17 cellular contexts compared by ENCODE assay signal in genomic region chr5:169933624-169934023, GRCh38. TPM values are rescaled to one million over a fixed set of nuclear protein-coding genes. Genes with fewer than 3 reads are reported as not detected.
A peak's percentile ranks its signal among the peaks of the same experiment; 100 is the strongest.
DNase-seq lines count a peak whose midpoint lies in the region; ATAC-seq and TF ChIP-seq lines count a peak whose summit lies in the region.
"Had no signal": no experiment of that assay in that cellular context is flagged by ENCODE, and none has a peak within 500 bp of the region (broad histone marks: within the 10 kb centered on the region; RNA-seq: fewer than 3 reads in every experiment).

No MANE protein-coding gene starts in this region.

- no peak overlapping the region for H3K4me3 Mint-ChIP-seq in activated naive CD8-positive, alpha-beta T cell treated with anti-CD3 and anti-CD28 coated beads, Interleukin-2, amount 10 ng/mL, durations not matched to agents 7 days and 5 days
- H3K4me3 Mint-ChIP-seq in activated naive CD8-positive, alpha-beta T cell treated with anti-CD3 and anti-CD28 coated beads for 36 hours: no peak overlapping the region
- no peak overlapping the region for H3K4me3 Mint-ChIP-seq in stimulated activated naive B cell treated with anti-CD40 and anti-IgM and Interleukin-4, amounts not matched to agents 10 μg/mL and 1 μg/mL and 100 μg/mL, for 72 hours

- H2AFZ ChIP-seq in IMR-90 (replicated peaks; ENCODE audit: low read length, poor library complexity): peak overlapping the region; percentile 44
- H2AFZ ChIP-seq: GM23248 had no signal

- no peak for TF ChIP-seq CTCF in IMR-90 (conservative IDR thresholded peaks at IDR 0.05; ENCODE audit: low read depth, low read length)
- TF ChIP-seq CTCF in body of pancreas (IDR thresholded peaks at IDR 0.05): no peak

- H3K18ac ChIP-seq in IMR-90 (ENCODE audit: low read depth, low read length): no peak overlapping the region; the same call in 1 of the 2 replicates

- no peak for TF ChIP-seq RAD21 in IMR-90 (IDR thresholded peaks at IDR 0.05; ENCODE audit: low read length)

- dilution Hi-C loops in IMR-90 (cut with HindIII; ENCODE audit: low sequenced_read_pairs, unreplicated experiment): no loop called here

- no peak overlapping the region for H4K91ac ChIP-seq in IMR-90 (ENCODE audit: insufficient read depth, low read depth, low read length)

- in situ Hi-C loops in IMR-90 (cut with MboI; ENCODE audit: low sequenced_read_pairs): no loop called here

- no peak overlapping the region for H4K5ac ChIP-seq in IMR-90 (ENCODE audit: low read depth, low read length)

- H3K36me3 ChIP-seq in IMR-90 (ENCODE audit: control insufficient read depth, insufficient read depth, low read length) (no peaks in the 10 kb centered on the region; the same call in 1 of the 2 replicates), body of pancreas (replicated peaks in 1 of 2; ENCODE audit: insufficient read depth in 1 of 2, low read depth in 2 of 2) (no peaks in the 10 kb centered on the region)

- H3K4me3 ChIP-seq in IMR-90 (ENCODE audit: insufficient read depth, low read depth, low read length) (no peak overlapping the region), body of pancreas (no peak overlapping the region)
- H3K4me3 ChIP-seq: GM23248, K562 had no signal

- no peak for DNase-seq in activated naive CD8-positive, alpha-beta T cell treated with anti-CD3 and anti-CD28 coated beads, Interleukin-2, amount 10 ng/mL, durations not matched to agents 7 days and 5 days
- no peak for DNase-seq in activated naive CD8-positive, alpha-beta T cell treated with anti-CD3 and anti-CD28 coated beads for 36 hours
- no peak for DNase-seq in IMR-90
- DNase-seq in astrocyte of the hippocampus (ENCODE audit: low read depth, low spot score): peak; percentile 35
- no peak for DNase-seq in stimulated activated naive B cell treated with anti-CD40 and anti-IgM and Interleukin-4, amounts not matched to agents 10 μg/mL and 1 μg/mL and 100 μg/mL, for 72 hours
- DNase-seq in body of pancreas: no peak
- no peak for DNase-seq in Right ventricle myocardium superior
- no peak for DNase-seq in ecto neural progenitor cell (ENCODE audit: low spot score)
- DNase-seq: DMS79 treated with DMSO at 0.1 percent for 48 hours, GM23248, NCI-H146, NCI-H2107, NCI-H226, NCI-H524 treated with DMSO at 0.1 percent for 48 hours, SHP77 had no signal

- H2BK5ac ChIP-seq in IMR-90 (ENCODE audit: low read depth, low read length, poor library complexity, severe bottlenecking): no peak overlapping the region

- H3K56ac ChIP-seq in IMR-90 (ENCODE audit: extremely low read depth, insufficient read depth, low read length): no peak overlapping the region

- no peak for TF ChIP-seq POLR2A in IMR-90 (IDR thresholded peaks at IDR 0.05; ENCODE audit: low read depth, low read length)
- no peak for TF ChIP-seq POLR2A in body of pancreas (IDR thresholded peaks at IDR 0.05)

- no peak overlapping the region for H2BK20ac ChIP-seq in IMR-90 (ENCODE audit: low read depth, low read length)

- no peaks in the 10 kb centered on the region for H3K9me3 ChIP-seq in IMR-90 (ENCODE audit: control insufficient read depth, insufficient read depth, low read length)
- H3K9me3 ChIP-seq in body of pancreas: no peaks in the 10 kb centered on the region

- H3K4me2 ChIP-seq in IMR-90 (ENCODE audit: low read depth, low read length): no peak overlapping the region; the same call in 1 of the 2 replicates

- intact Hi-C loops in IMR-90 (cut with micrococcal nuclease) (no loop called here), body of pancreas (cut with DNase I) (no loop called here), Right ventricle myocardium superior (cut with DNase I) (no loop called here)

- CTCF ChIA-PET in IMR-90 (lab: Yijun Ruan, JAX): interaction anchor here (0.5 kb wide), 1 partner anchor 128 kb away, joined by 6 read pairs; no protein-coding TSS in a partner anchor

- POLR2A ChIA-PET in activated naive CD8-positive, alpha-beta T cell treated with anti-CD3 and anti-CD28 coated beads, Interleukin-2, amount 10 ng/mL, durations not matched to agents 7 days and 5 days (lab: Charles Lee): no interaction called here
- POLR2A ChIA-PET in IMR-90 (lab: Charles Lee; ENCODE audit: unreplicated experiment): no interaction called here

- no peaks in the 10 kb centered on the region for H3K27me3 ChIP-seq in IMR-90 (ENCODE audit: control insufficient read depth, insufficient read depth, low read length)
- no peaks in the 10 kb centered on the region for H3K27me3 ChIP-seq in body of pancreas

- no TSS peak for BruUV-seq in IMR-90 (replicated peaks; lab: Mats Ljungman, UMichigan)

- no peak overlapping the region for H3K27ac ChIP-seq in IMR-90 (ENCODE audit: insufficient read depth, low read length)
- H3K27ac ChIP-seq in body of pancreas: no peak overlapping the region
- H3K27ac ChIP-seq: GM23248 had no signal

- peaks cover 10% of the 10 kb centered on the region for H3K9me1 ChIP-seq in IMR-90 (ENCODE audit: insufficient read depth, low read length)

- H3K27me3 Mint-ChIP-seq in activated naive CD8-positive, alpha-beta T cell treated with anti-CD3 and anti-CD28 coated beads, Interleukin-2, amount 10 ng/mL, durations not matched to agents 7 days and 5 days: no peaks in the 10 kb centered on the region
- H3K27me3 Mint-ChIP-seq in activated naive CD8-positive, alpha-beta T cell treated with anti-CD3 and anti-CD28 coated beads for 36 hours: no peaks in the 10 kb centered on the region
- no peaks in the 10 kb centered on the region for H3K27me3 Mint-ChIP-seq in stimulated activated naive B cell treated with anti-CD40 and anti-IgM and Interleukin-4, amounts not matched to agents 10 μg/mL and 1 μg/mL and 100 μg/mL, for 72 hours

- H3K14ac ChIP-seq in IMR-90 (replicated peaks; ENCODE audit: low read depth, low read length): no peak overlapping the region; the same call in 1 of the 2 replicates

- H4K8ac ChIP-seq in IMR-90 (ENCODE audit: low read depth in 2 of 2, low read length in 2 of 2): peak overlapping the region in 1 of 2 experiments; percentile 6; a peak in 1 of 4 replicates

- ATAC-seq in activated naive CD8-positive, alpha-beta T cell treated with anti-CD3 and anti-CD28 coated beads, Interleukin-2, amount 10 ng/mL, durations not matched to agents 7 days and 5 days (ENCODE audit: low read depth): no peak
- ATAC-seq in IMR-90 (ENCODE audit: low read depth) (no peak), body of pancreas (no peak), Right ventricle myocardium superior (ENCODE audit: poor library complexity) (no peak)
- no peak for ATAC-seq in stimulated activated naive B cell treated with anti-CD40 and anti-IgM and Interleukin-4, amounts not matched to agents 10 μg/mL and 1 μg/mL and 100 μg/mL, for 72 hours (replicated peaks)
- ATAC-seq: HCT116, K562 had no signal

- H2BK120ac ChIP-seq in IMR-90 (ENCODE audit: low read depth, low read length): no peak overlapping the region

- WGBS in IMR-90 (ENCODE audit: extremely low coverage in 2 of 2, insufficient read length in 1 of 2), 2 experiments: 46% methylated on average over 2 of the region's 5 CpGs; no CpG with 5 or more reads in 1 of the 2 experiments
- 67% methylated on average over 5 of the region's 5 CpGs for WGBS in body of pancreas, 2 donors

- H2AK5ac ChIP-seq in IMR-90 (ENCODE audit: low read depth, low read length): no peak overlapping the region

- H4K20me1 ChIP-seq in IMR-90 (ENCODE audit: insufficient read depth, low read length): no peaks in the 10 kb centered on the region

- H3K9ac ChIP-seq in IMR-90 (ENCODE audit: low read depth, low read length): no peak overlapping the region
- H3K9ac ChIP-seq: GM23248 had no signal

- H3K4ac ChIP-seq in IMR-90 (ENCODE audit: low read depth, low read length): 0 out of 2 replicates have a peak overlapping the region, but pooled peaks have one; percentile 27

- peaks cover 13 to 36% of the 10 kb centered on the region in 2 experiments; a peak in 3 of 4 replicates for H3K79me1 ChIP-seq in IMR-90 (ENCODE audit: low read depth in 1 of 2, low read length in 2 of 2)

- no peak overlapping the region for H2AK9ac ChIP-seq in IMR-90 (replicated peaks; ENCODE audit: low read depth, low read length, poor library complexity)

- H3K4me1 ChIP-seq in IMR-90 (ENCODE audit: control insufficient read depth, insufficient read depth, low read length): peaks cover 13% of the 10 kb centered on the region
- no peaks in the 10 kb centered on the region for H3K4me1 ChIP-seq in body of pancreas

- H3K9me3 Mint-ChIP-seq in activated naive CD8-positive, alpha-beta T cell treated with anti-CD3 and anti-CD28 coated beads, Interleukin-2, amount 10 ng/mL, durations not matched to agents 7 days and 5 days: no peaks in the 10 kb centered on the region
- H3K9me3 Mint-ChIP-seq in activated naive CD8-positive, alpha-beta T cell treated with anti-CD3 and anti-CD28 coated beads for 36 hours: no peaks in the 10 kb centered on the region
- no peaks in the 10 kb centered on the region for H3K9me3 Mint-ChIP-seq in stimulated activated naive B cell treated with anti-CD40 and anti-IgM and Interleukin-4, amounts not matched to agents 10 μg/mL and 1 μg/mL and 100 μg/mL, for 72 hours

- peak overlapping the region; percentile 21 for H3K27ac Mint-ChIP-seq in activated naive CD8-positive, alpha-beta T cell treated with anti-CD3 and anti-CD28 coated beads, Interleukin-2, amount 10 ng/mL, durations not matched to agents 7 days and 5 days
- H3K27ac Mint-ChIP-seq in activated naive CD8-positive, alpha-beta T cell treated with anti-CD3 and anti-CD28 coated beads for 36 hours: no peak overlapping the region
- peak overlapping the region; percentile 79 for H3K27ac Mint-ChIP-seq in stimulated activated naive B cell treated with anti-CD40 and anti-IgM and Interleukin-4, amounts not matched to agents 10 μg/mL and 1 μg/mL and 100 μg/mL, for 72 hours

- H3K4me1 Mint-ChIP-seq in activated naive CD8-positive, alpha-beta T cell treated with anti-CD3 and anti-CD28 coated beads, Interleukin-2, amount 10 ng/mL, durations not matched to agents 7 days and 5 days: peaks cover 18% of the 10 kb centered on the region
- peaks cover 24% of the 10 kb centered on the region for H3K4me1 Mint-ChIP-seq in activated naive CD8-positive, alpha-beta T cell treated with anti-CD3 and anti-CD28 coated beads for 36 hours
- peaks cover 29 to 43% of the 10 kb centered on the region in 2 donors for H3K4me1 Mint-ChIP-seq in stimulated activated naive B cell treated with anti-CD40 and anti-IgM and Interleukin-4, amounts not matched to agents 10 μg/mL and 1 μg/mL and 100 μg/mL, for 72 hours

- H3K36me3 Mint-ChIP-seq in activated naive CD8-positive, alpha-beta T cell treated with anti-CD3 and anti-CD28 coated beads, Interleukin-2, amount 10 ng/mL, durations not matched to agents 7 days and 5 days: peaks cover 18% of the 10 kb centered on the region
- H3K36me3 Mint-ChIP-seq in activated naive CD8-positive, alpha-beta T cell treated with anti-CD3 and anti-CD28 coated beads for 36 hours: peaks cover 33% of the 10 kb centered on the region
- peaks cover 41 to 73% of the 10 kb centered on the region in 2 donors for H3K36me3 Mint-ChIP-seq in stimulated activated naive B cell treated with anti-CD40 and anti-IgM and Interleukin-4, amounts not matched to agents 10 μg/mL and 1 μg/mL and 100 μg/mL, for 72 hours

- no peak overlapping the region for H2BK15ac ChIP-seq in IMR-90 (ENCODE audit: low read depth, low read length)

- H3K23ac ChIP-seq in IMR-90 (ENCODE audit: low read depth, low read length): no peak overlapping the region

RNA-seq across cellular contexts. Expression of gene INSYN2B, which starts 46.7 kb away (rescaled TPM):
- not detected for total RNA-seq in activated naive CD8-positive, alpha-beta T cell treated with anti-CD3 and anti-CD28 coated beads, Interleukin-2, amount 10 ng/mL, durations not matched to agents 7 days and 5 days
- total RNA-seq in activated naive CD8-positive, alpha-beta T cell treated with anti-CD3 and anti-CD28 coated beads for 36 hours: not detected
- total RNA-seq in IMR-90 (2012; rRNA removed) (33.5 and 43.6 TPM in 2 replicates), body of pancreas (not detected), Right ventricle myocardium superior (0.30 TPM)
- 9.1 TPM in 2 replicates for polyA plus RNA-seq in IMR-90 (2012; rRNA removed)
- 2.8 TPM in 2 replicates for polyA plus RNA-seq in IMR-90 (2012; cell fraction: cytosol; rRNA removed)
- 3.5 and 8.2 TPM in 2 replicates for polyA plus RNA-seq in IMR-90 (2012; cell fraction: nucleus; rRNA removed; ENCODE audit: low replicate concordance)
- total RNA-seq: K562 had no signal
- polyA plus RNA-seq: K562 had no signal

Comparison
In these comparisons a context has a peak if more than half of its experiments do, and no peak if none do; other contexts are left out.
1. RNA of gene INSYN2B, which starts 46.7 kb away (total RNA-seq): 33.5 to 43.6 TPM in IMR-90; 0.30 TPM in Right ventricle myocardium superior (single experiment), not detected in activated naive CD8-positive, alpha-beta T cell treated with anti-CD3 and anti-CD28 coated beads, Interleukin-2, amount 10 ng/mL, durations not matched to agents 7 days and 5 days, not detected in activated naive CD8-positive, alpha-beta T cell treated with anti-CD3 and anti-CD28 coated beads for 36 hours and not detected in body of pancreas; every median in the first group is over 10 times any median in the second.